Comparison of ENCODE assay signal across 17 cellular contexts in genomic region chr13:105513448-105513847, GRCh38. TPM values are rescaled to one million over a fixed set of nuclear protein-coding genes. Genes with fewer than 3 reads are reported as not detected.
"Had no signal": no experiment of that assay in that cellular context is flagged by ENCODE, and none has a peak within 500 bp of the region (broad histone marks: within the 10 kb centered on the region; RNA-seq: fewer than 3 reads in every experiment).

No MANE protein-coding gene starts in this region.

- H3K27ac Mint-ChIP-seq: activated T-helper 17 cell treated with anti-CD3 and anti-CD28 coated beads, Interleukin-2, amount 50 U/mL, for 72 hours; dendritic cell treated with granulocyte-macrophage colony-stimulating factor and Interleukin-4, amounts not matched to agents 40 ng/mL and 50 ng/mL, for 4 days; naive B cell; stimulated activated effector memory CD8-positive, alpha-beta T cell treated with anti-CD3 and anti-CD28 coated beads, Interleukin-12 subunit alpha, Interleukin-12 subunit beta, amount 100 ng/mL, for 72 hours had no signal

- H3K36me3 ChIP-seq: brain microvascular endothelial cell had no signal

- DNase-seq: activated CD4-positive, CD25-positive, alpha-beta regulatory T cell treated with anti-CD3 and anti-CD28 coated beads, Interleukin-2, amount 50 U/mL, for 72 hours; activated naive CD4-positive, alpha-beta T cell treated with Interleukin-2 at 50 U/mL for 16 hours; anterior cingulate cortex; brain microvascular endothelial cell; erythroblast; left colon; naive B cell; stimulated activated CD4-positive, alpha-beta T cell treated with anti-CD3 and anti-CD28 coated beads, Interleukin-1b, Interleukin-23, amount 100 ng/mL, for 48 hours had no signal

- ATAC-seq: activated T-helper 17 cell treated with anti-CD3 and anti-CD28 coated beads, Interleukin-2, amount 50 U/mL, for 72 hours; left colon; stimulated activated effector memory CD8-positive, alpha-beta T cell treated with anti-CD3 and anti-CD28 coated beads, Interleukin-12 subunit alpha, Interleukin-12 subunit beta, amount 100 ng/mL, for 72 hours had no signal

- H3K36me3 Mint-ChIP-seq: naive B cell; stimulated activated effector memory CD8-positive, alpha-beta T cell treated with anti-CD3 and anti-CD28 coated beads, Interleukin-12 subunit alpha, Interleukin-12 subunit beta, amount 100 ng/mL, for 72 hours had no signal

- H3K27me3 ChIP-seq: brain microvascular endothelial cell had no signal

- H3K27ac ChIP-seq: brain microvascular endothelial cell, parathyroid adenoma had no signal

- H3K27me3 Mint-ChIP-seq: activated T-helper 17 cell treated with anti-CD3 and anti-CD28 coated beads, Interleukin-2, amount 50 U/mL, for 72 hours; central memory CD8-positive, alpha-beta T cell; dendritic cell treated with granulocyte-macrophage colony-stimulating factor and Interleukin-4, amounts not matched to agents 40 ng/mL and 50 ng/mL, for 4 days; naive B cell had no signal

- H3K79me2 ChIP-seq: parathyroid adenoma had no signal

- H2AFZ ChIP-seq: parathyroid adenoma had no signal

- H3K4me1 ChIP-seq: parathyroid adenoma had no signal

- H3K4me3 Mint-ChIP-seq: activated T-helper 17 cell treated with anti-CD3 and anti-CD28 coated beads, Interleukin-2, amount 50 U/mL, for 72 hours; central memory CD8-positive, alpha-beta T cell; dendritic cell treated with granulocyte-macrophage colony-stimulating factor and Interleukin-4, amounts not matched to agents 40 ng/mL and 50 ng/mL, for 4 days; naive B cell; stimulated activated effector memory CD8-positive, alpha-beta T cell treated with anti-CD3 and anti-CD28 coated beads, Interleukin-12 subunit alpha, Interleukin-12 subunit beta, amount 100 ng/mL, for 72 hours had no signal

- H3K4me1 Mint-ChIP-seq: activated T-helper 17 cell treated with anti-CD3 and anti-CD28 coated beads, Interleukin-2, amount 50 U/mL, for 72 hours; central memory CD8-positive, alpha-beta T cell; naive B cell; stimulated activated effector memory CD8-positive, alpha-beta T cell treated with anti-CD3 and anti-CD28 coated beads, Interleukin-12 subunit alpha, Interleukin-12 subunit beta, amount 100 ng/mL, for 72 hours had no signal

- H3K9ac ChIP-seq: parathyroid adenoma had no signal

RNA-seq across cellular contexts. Expression of gene DAOA, which starts 47.6 kb away (rescaled TPM):
- total RNA-seq: activated T-helper 17 cell treated with anti-CD3 and anti-CD28 coated beads, Interleukin-2, amount 50 U/mL, for 72 hours; left colon; lung microvascular endothelial cell; mononuclear cell; ureter had no signal
- polyA plus RNA-seq: thymus had no signal
